ENCODE assay signal across 20 cellular contexts in the genomic region with DNA sequence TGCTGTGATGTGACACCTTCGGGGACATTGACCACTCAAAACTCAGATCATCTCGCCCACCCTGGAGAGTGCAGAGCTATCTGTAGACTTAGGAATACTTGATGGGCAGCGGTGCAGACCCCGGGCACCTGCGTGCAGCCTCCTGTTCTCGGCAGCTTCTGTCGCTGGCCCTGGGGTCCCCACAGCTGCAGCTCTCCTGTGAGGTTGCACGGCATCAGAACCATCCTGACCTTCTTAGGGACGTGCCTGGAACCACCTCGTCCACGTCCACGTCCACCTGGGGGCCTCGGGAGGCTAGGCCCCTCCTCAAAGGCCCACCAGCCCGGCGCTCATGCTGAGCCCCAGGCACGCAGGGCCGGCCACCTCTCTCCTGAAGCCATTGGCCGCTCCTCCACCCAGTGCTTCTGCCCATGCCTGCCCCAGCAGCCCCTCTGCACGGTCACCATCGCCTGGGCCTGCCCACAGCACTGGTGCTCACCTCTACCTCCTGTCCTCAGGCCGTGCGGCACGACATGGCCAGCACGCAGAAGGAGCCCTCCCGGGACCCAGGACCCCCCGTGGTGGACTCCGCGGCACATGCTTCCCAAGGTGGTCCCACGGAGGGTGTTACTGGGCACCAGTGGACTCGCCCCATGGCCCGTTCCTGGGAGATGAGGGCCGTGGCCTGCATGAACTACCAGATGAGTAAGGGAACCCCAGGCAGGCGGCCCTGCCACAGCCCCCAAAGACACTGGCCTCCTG. TPM values are rescaled to one million over a fixed set of nuclear protein-coding genes. Genes with fewer than 3 reads are reported as not detected.
DNase-seq lines count a peak whose midpoint lies in the region; ATAC-seq, FAIRE-seq and TF ChIP-seq lines count a peak whose summit lies in the region.
"Had no signal": no experiment of that assay in that cellular context is flagged by ENCODE, and none has a peak within 500 bp of the region (broad histone marks: within the 10 kb centered on the region; RNA-seq: fewer than 3 reads in every experiment).

No MANE protein-coding gene starts in this region.

- no peak overlapping the region for H2AFZ ChIP-seq in HepG2 (ENCODE audit: low read length)

- peak overlapping the region; percentile 50 for H3K27ac Mint-ChIP-seq in Calu3 (ENCODE audit: unreplicated experiment)
- H3K27ac Mint-ChIP-seq: activated CD4-positive, alpha-beta memory T cell treated with anti-CD3 and anti-CD28 coated beads, Interleukin-2, amount 10 ng/mL, durations not matched to agents 7 days and 5 days; CD4-positive, alpha-beta T cell; type B pancreatic cell had no signal

- no peaks in the 10 kb centered on the region for H3K4me1 Mint-ChIP-seq in Calu3 (ENCODE audit: low read depth, unreplicated experiment)
- H3K4me1 Mint-ChIP-seq: activated CD4-positive, alpha-beta memory T cell treated with anti-CD3 and anti-CD28 coated beads, Interleukin-2, amount 10 ng/mL, durations not matched to agents 7 days and 5 days had no signal

- CTCF ChIA-PET in Calu3 (lab: Charles Lee) (no interaction called here), Panc1 (lab: Charles Lee) (interaction anchor here (0.5 kb wide), 1 partner anchor 89 kb away, joined by 3 read pairs; no protein-coding TSS in a partner anchor), HepG2 (lab: Yijun Ruan, JAX; ENCODE audit: low intra/inter-chr PET ratio, low total read pairs) (no interaction called here)

- no peak overlapping the region for H3K9ac ChIP-seq in HepG2 (ENCODE audit: insufficient read depth, low read depth, low read length)

- intact Hi-C loops in Calu3 (cut with micrococcal nuclease; ENCODE audit: unreplicated experiment) (no loop called here), Panc1 (cut with micrococcal nuclease; ENCODE audit: unreplicated experiment) (no loop called here), HepG2 (cut with micrococcal nuclease; ENCODE audit: unreplicated experiment) (no loop called here), sciatic nerve (cut with DNase I) (no loop called here)

- no peaks in the 10 kb centered on the region for H3K79me2 ChIP-seq in HepG2 (ENCODE audit: insufficient read depth, low read length)

- H3K4me1 ChIP-seq in Panc1 (ENCODE audit: control insufficient read depth, insufficient read depth, low read length) (peaks cover 62% of the 10 kb centered on the region), HepG2 (ENCODE audit: insufficient read depth, low read length) (peaks cover 19% of the 10 kb centered on the region)

- 100% methylated on average over 7 of the region's 33 CpGs for WGBS in HepG2 (ENCODE audit: low lambda C conversion rate)

- in situ Hi-C loops in Panc1 (cut with HindIII; ENCODE audit: low pct_unique_long_range_greater_than_20kb, low sequenced_read_pairs) = no loop called here
- in situ Hi-C loops in HepG2 (cut with HindIII; ENCODE audit: extremely low pct_ligation_motif_present, low pct_unique_long_range_greater_than_20kb) = no loop called here

- DNase-seq in Calu3 = no peak
- no peak for DNase-seq in Panc1 (ENCODE audit: low read depth, low spot score)
- no peak for DNase-seq in HepG2 (ENCODE audit: low spot score)
- DNase-seq in sciatic nerve (ENCODE audit: low spot score) = peak; percentile 62
- DNase-seq in omental fat pad (ENCODE audit: low spot score) = no peak
- no peak for DNase-seq in DMS153 (lab: John Stamatoyannopoulos, UW)
- no peak for DNase-seq in NCI-H345 (lab: John Stamatoyannopoulos, UW)
- DNase-seq: activated CD4-positive, alpha-beta memory T cell treated with anti-CD3 and anti-CD28 coated beads, Interleukin-2, amount 10 ng/mL, durations not matched to agents 7 days and 5 days; activated gamma-delta T cell; activated T-cell treated with anti-CD3 and anti-CD28 coated beads for 4 hours; CD4-positive, alpha-beta T cell; effector memory CD8-positive, alpha-beta T cell; mammary epithelial cell; NCI-H1048; stimulated activated CD8-positive, alpha-beta memory T cell treated with anti-CD3 and anti-CD28 coated beads, Interleukin-4, amount 100 ng/mL, for 48 hours had no signal

- peaks cover 70% of the 10 kb centered on the region for H3K36me3 Mint-ChIP-seq in Calu3 (ENCODE audit: insufficient read depth, unreplicated experiment)
- H3K36me3 Mint-ChIP-seq: type B pancreatic cell had no signal

- H3K27me3 ChIP-seq in Panc1 (ENCODE audit: control insufficient read depth, insufficient read depth, low read length) = no peaks in the 10 kb centered on the region
- H3K27me3 ChIP-seq in HepG2 (ENCODE audit: control insufficient read depth in 1 of 2, insufficient read depth in 2 of 2, low read length in 2 of 2) = no peaks in the 10 kb centered on the region
- H3K27me3 ChIP-seq: body of pancreas, SJCRH30 had no signal

- no peak for FAIRE-seq in HepG2 (lab: Jason Lieb, UNC)
- FAIRE-seq: keratinocyte had no signal

- TF ChIP-seq CTCF in Calu3 (IDR thresholded peaks at IDR 0.05; ENCODE audit: unreplicated experiment) (no peak), Panc1 (IDR thresholded peaks at IDR 0.05) (no peak), HepG2 (CRISPR knock-in tag; IDR thresholded peaks at IDR 0.05) (no peak), omental fat pad (IDR thresholded peaks at IDR 0.05) (no peak)

- H3K4me3 ChIP-seq in Panc1 (ENCODE audit: low read depth in 2 of 2, low read length in 2 of 2) = no peak overlapping the region
- H3K4me3 ChIP-seq in HepG2 (replicated peaks in 1 of 3; ENCODE audit: insufficient read depth in 1 of 3, low read depth in 2 of 3, low read length in 3 of 3) = no peak overlapping the region
- H3K4me3 ChIP-seq: body of pancreas, gastroesophageal sphincter, SJCRH30 had no signal

- no peaks in the 10 kb centered on the region for H4K20me1 ChIP-seq in HepG2 (ENCODE audit: insufficient read depth, low read length)

- H3K9me3 ChIP-seq in Panc1 (ENCODE audit: control insufficient read depth, insufficient read depth, low read depth, low read length) = no peaks in the 10 kb centered on the region
- no peaks in the 10 kb centered on the region for H3K9me3 ChIP-seq in HepG2 (ENCODE audit: low read length)
- H3K9me3 ChIP-seq: body of pancreas, gastroesophageal sphincter, SJCRH30 had no signal

- H3K4me2 ChIP-seq in HepG2 (ENCODE audit: low read depth, low read length) = peak overlapping the region; percentile 95

- TF ChIP-seq RAD21 in HepG2 (CRISPR knock-in tag; IDR thresholded peaks at IDR 0.05) = no peak

- ATAC-seq in Panc1 (no peak), HepG2 (no peak), sciatic nerve (peak; percentile 3), omental fat pad (ENCODE audit: low FRiP score) (no peak)
- ATAC-seq: body of pancreas; effector memory CD8-positive, alpha-beta T cell; gastroesophageal sphincter had no signal

- BruUV-seq in Calu3 (replicated peaks; lab: Mats Ljungman, UMichigan) (no TSS peak), Panc1 (replicated peaks; lab: Mats Ljungman, UMichigan) (no TSS peak), HepG2 (replicated peaks; lab: Mats Ljungman, UMichigan) (no TSS peak)

- TF ChIP-seq EP300 in HepG2 (IDR thresholded peaks at IDR 0.05; ENCODE audit: low read depth in 2 of 2, low read length in 2 of 2) = no peak
- no peak for TF ChIP-seq EP300 in HepG2 (CRISPR knock-in tag; IDR thresholded peaks at IDR 0.05; ENCODE audit: borderline replicate concordance)

- TF ChIP-seq POLR2A in HepG2 (IDR thresholded peaks at IDR 0.05; ENCODE audit: insufficient read depth in 1 of 2, low read depth in 2 of 2, low read length in 2 of 2) = no peak

- H3K27me3 Mint-ChIP-seq in Calu3 (ENCODE audit: unreplicated experiment) = no peaks in the 10 kb centered on the region
- H3K27me3 Mint-ChIP-seq: activated CD4-positive, alpha-beta memory T cell treated with anti-CD3 and anti-CD28 coated beads, Interleukin-2, amount 10 ng/mL, durations not matched to agents 7 days and 5 days; CD4-positive, alpha-beta T cell; effector memory CD8-positive, alpha-beta T cell; type B pancreatic cell had no signal

- H3K27ac ChIP-seq in Panc1 (ENCODE audit: low read length) = peak overlapping the region; percentile 61; the same call in 1 of the 2 replicates
- no peak overlapping the region for H3K27ac ChIP-seq in HepG2 (ENCODE audit: extremely low read length, insufficient read depth, low read length)
- H3K27ac ChIP-seq: body of pancreas, gastroesophageal sphincter, SJCRH30 had no signal

- H3K36me3 ChIP-seq in Panc1 (ENCODE audit: control insufficient read depth, insufficient read depth, low read length) = no peaks in the 10 kb centered on the region
- H3K36me3 ChIP-seq in HepG2 (replicated peaks in 1 of 2; ENCODE audit: control insufficient read depth in 1 of 2, insufficient read depth in 2 of 2, low read length in 2 of 2) = peaks cover 4% of the 10 kb centered on the region in 2 experiments; a peak in 2 of 5 replicates
- H3K36me3 ChIP-seq: SJCRH30 had no signal

- H3K4me3 Mint-ChIP-seq in Calu3 (ENCODE audit: low read depth, unreplicated experiment) = no peak overlapping the region
- H3K4me3 Mint-ChIP-seq: activated CD4-positive, alpha-beta memory T cell treated with anti-CD3 and anti-CD28 coated beads, Interleukin-2, amount 10 ng/mL, durations not matched to agents 7 days and 5 days; CD4-positive, alpha-beta T cell; effector memory CD8-positive, alpha-beta T cell had no signal

- POLR2A ChIA-PET in Panc1 (lab: Charles Lee) = no interaction called here
- POLR2A ChIA-PET in HepG2 (lab: Yijun Ruan, JAX) = interaction anchor here (1.0 kb wide), 1 partner anchor 41 kb away, joined by 3 read pairs; no protein-coding TSS in a partner anchor

- no peaks in the 10 kb centered on the region for H3K9me3 Mint-ChIP-seq in Calu3 (ENCODE audit: low read depth, unreplicated experiment)
- H3K9me3 Mint-ChIP-seq: activated CD4-positive, alpha-beta memory T cell treated with anti-CD3 and anti-CD28 coated beads, Interleukin-2, amount 10 ng/mL, durations not matched to agents 7 days and 5 days; CD4-positive, alpha-beta T cell; effector memory CD8-positive, alpha-beta T cell; type B pancreatic cell had no signal

RNA-seq across cellular contexts. Expression of a gene that starts 2.3 kb away (rescaled TPM):
- total RNA-seq in Calu3 (2022) (0.66 and 0.90 TPM in 2 replicates), Panc1 (2021; ENCODE audit: unreplicated experiment) (2.0 TPM), HepG2 (2016; rRNA removed; fragmentation: Illumina TruSeq; extraction: Trizol) (2.4 and 4.9 TPM in 2 replicates), sciatic nerve (1.5 TPM), omental fat pad (under 1 TPM in 3 of 4 donors, not detected in 1; 0.19 to 0.63 (median 0.25) TPM)
- polyA plus RNA-seq in Panc1 (2012; ENCODE audit: insufficient read length) = 2.1 TPM
- 0.61 and 0.88 TPM in 2 replicates for total RNA-seq in HepG2 (2016; cell fraction: cytosol; rRNA removed; fragmentation: Illumina TruSeq; extraction: Trizol; ENCODE audit: low read depth)
- total RNA-seq in HepG2 (2016; cell fraction: insoluble cytoplasmic fraction; rRNA removed; fragmentation: Illumina TruSeq; extraction: Trizol) = 2.1 and 4.8 TPM in 2 replicates
- 1.1 and 1.8 TPM in 2 replicates for total RNA-seq in HepG2 (2016; cell fraction: membrane; rRNA removed; fragmentation: Illumina TruSeq; extraction: Trizol)
- 3.0 and 3.4 TPM in 2 replicates for total RNA-seq in HepG2 (2016; cell fraction: nucleus; rRNA removed; fragmentation: Illumina TruSeq; extraction: Trizol)
- 1.7 and 2.9 TPM in 2 replicates for polyA plus RNA-seq in HepG2 (2011; rRNA removed)
- polyA plus RNA-seq in HepG2 (2011; cell fraction: cytosol; rRNA removed) = 2.6 and 4.2 TPM in 2 replicates
- 4.0 and 4.2 TPM in 2 replicates for polyA plus RNA-seq in HepG2 (2011; cell fraction: nucleus; rRNA removed)
- 1.7 and 2.2 TPM in 2 replicates for polyA plus RNA-seq in HepG2 (2012)
- polyA plus RNA-seq in HepG2 (2016; cell fraction: cytosol; fragmentation: Illumina TruSeq; extraction: Trizol; ENCODE audit: low read depth) = 0.58 and 0.66 TPM in 2 replicates
- 2.6 and 2.7 TPM in 2 replicates for polyA plus RNA-seq in HepG2 (2016; cell fraction: insoluble cytoplasmic fraction; fragmentation: Illumina TruSeq; extraction: Trizol; ENCODE audit: low read depth)
- 0.93 and 1.1 TPM in 2 replicates for polyA plus RNA-seq in HepG2 (2016; cell fraction: membrane; fragmentation: Illumina TruSeq; extraction: Trizol; ENCODE audit: low read depth)
- 5.9 and 6.7 TPM in 2 replicates for polyA plus RNA-seq in HepG2 (2016; cell fraction: nucleus; fragmentation: Illumina TruSeq; extraction: Trizol; ENCODE audit: insufficient read depth, low read depth)
- polyA minus RNA-seq in HepG2 (2011; rRNA and poly(A)+ RNA removed; ENCODE audit: low replicate concordance) = 3.9 and 5.4 TPM in 2 replicates
- 3.1 and 4.6 TPM in 2 replicates for polyA minus RNA-seq in HepG2 (2011; cell fraction: cytosol; rRNA and poly(A)+ RNA removed)
- polyA minus RNA-seq in HepG2 (2011; cell fraction: nucleus; rRNA and poly(A)+ RNA removed) = 1.0 and 1.7 TPM in 2 replicates
- polyA plus RNA-seq: keratinocyte, mammary epithelial cell had no signal

RNA-seq across cellular contexts. Expression of a gene that starts 7.6 kb away (rescaled TPM):
- total RNA-seq in Calu3 (2022) (117 and 121 TPM in 2 replicates), Panc1 (2021; ENCODE audit: unreplicated experiment) (91.8 TPM), HepG2 (2016; rRNA removed; fragmentation: Illumina TruSeq; extraction: Trizol) (70.1 and 75.1 TPM in 2 replicates), sciatic nerve (54.1 TPM), omental fat pad (100 to 1,000 TPM in 3 of 4 donors, 10 to 100 TPM in 1; 75.7 to 155 (median 111) TPM)
- polyA plus RNA-seq in Panc1 (2012; ENCODE audit: insufficient read length) = 245 TPM
- total RNA-seq in HepG2 (2016; cell fraction: cytosol; rRNA removed; fragmentation: Illumina TruSeq; extraction: Trizol; ENCODE audit: low read depth) = 106 and 145 TPM in 2 replicates
- 72.6 and 72.8 TPM in 2 replicates for total RNA-seq in HepG2 (2016; cell fraction: insoluble cytoplasmic fraction; rRNA removed; fragmentation: Illumina TruSeq; extraction: Trizol)
- total RNA-seq in HepG2 (2016; cell fraction: membrane; rRNA removed; fragmentation: Illumina TruSeq; extraction: Trizol) = 85.6 and 121 TPM in 2 replicates
- total RNA-seq in HepG2 (2016; cell fraction: nucleus; rRNA removed; fragmentation: Illumina TruSeq; extraction: Trizol) = 25.9 and 26.1 TPM in 2 replicates
- polyA plus RNA-seq in HepG2 (2011; rRNA removed) = 65.5 and 65.8 TPM in 2 replicates
- polyA plus RNA-seq in HepG2 (2011; cell fraction: cytosol; rRNA removed) = 61.3 and 112 TPM in 2 replicates
- 121 and 152 TPM in 2 replicates for polyA plus RNA-seq in HepG2 (2011; cell fraction: nucleus; rRNA removed)
- polyA plus RNA-seq in HepG2 (2012) = 40.7 and 43.0 TPM in 2 replicates
- 158 and 183 TPM in 2 replicates for polyA plus RNA-seq in HepG2 (2016; cell fraction: cytosol; fragmentation: Illumina TruSeq; extraction: Trizol; ENCODE audit: low read depth)
- 91.6 and 101 TPM in 2 replicates for polyA plus RNA-seq in HepG2 (2016; cell fraction: insoluble cytoplasmic fraction; fragmentation: Illumina TruSeq; extraction: Trizol; ENCODE audit: low read depth)
- 118 and 119 TPM in 2 replicates for polyA plus RNA-seq in HepG2 (2016; cell fraction: membrane; fragmentation: Illumina TruSeq; extraction: Trizol; ENCODE audit: low read depth)
- polyA plus RNA-seq in HepG2 (2016; cell fraction: nucleus; fragmentation: Illumina TruSeq; extraction: Trizol; ENCODE audit: insufficient read depth, low read depth) = 66.7 and 70.0 TPM in 2 replicates
- 66.6 and 95.2 TPM in 2 replicates for polyA minus RNA-seq in HepG2 (2011; rRNA and poly(A)+ RNA removed; ENCODE audit: low replicate concordance)
- polyA minus RNA-seq in HepG2 (2011; cell fraction: cytosol; rRNA and poly(A)+ RNA removed) = 30.0 and 37.0 TPM in 2 replicates
- polyA minus RNA-seq in HepG2 (2011; cell fraction: nucleus; rRNA and poly(A)+ RNA removed) = 15.3 and 23.3 TPM in 2 replicates

RNA-seq across cellular contexts. Expression of a gene that starts 13.1 kb away (rescaled TPM):
- total RNA-seq in Calu3 (2022) (56.3 and 60.7 TPM in 2 replicates), Panc1 (2021; ENCODE audit: unreplicated experiment) (91.6 TPM), HepG2 (2016; rRNA removed; fragmentation: Illumina TruSeq; extraction: Trizol) (54.6 and 76.7 TPM in 2 replicates), sciatic nerve (15.5 TPM), omental fat pad (10 to 100 TPM; 33.3 to 54.7 (median 41.3) TPM)
- 120 TPM for polyA plus RNA-seq in Panc1 (2012; ENCODE audit: insufficient read length)
- total RNA-seq in HepG2 (2016; cell fraction: cytosol; rRNA removed; fragmentation: Illumina TruSeq; extraction: Trizol; ENCODE audit: low read depth) = 213 and 245 TPM in 2 replicates
- 53.9 and 78.9 TPM in 2 replicates for total RNA-seq in HepG2 (2016; cell fraction: insoluble cytoplasmic fraction; rRNA removed; fragmentation: Illumina TruSeq; extraction: Trizol)
- 142 and 185 TPM in 2 replicates for total RNA-seq in HepG2 (2016; cell fraction: membrane; rRNA removed; fragmentation: Illumina TruSeq; extraction: Trizol)
- 43.6 and 55.4 TPM in 2 replicates for total RNA-seq in HepG2 (2016; cell fraction: nucleus; rRNA removed; fragmentation: Illumina TruSeq; extraction: Trizol)
- 39.6 and 50.7 TPM in 2 replicates for polyA plus RNA-seq in HepG2 (2011; rRNA removed)
- polyA plus RNA-seq in HepG2 (2011; cell fraction: cytosol; rRNA removed) = 28.2 and 61.1 TPM in 2 replicates
- 96.2 and 105 TPM in 2 replicates for polyA plus RNA-seq in HepG2 (2011; cell fraction: nucleus; rRNA removed)
- polyA plus RNA-seq in HepG2 (2012) = 16.1 and 33.3 TPM in 2 replicates
- polyA plus RNA-seq in HepG2 (2016; cell fraction: cytosol; fragmentation: Illumina TruSeq; extraction: Trizol; ENCODE audit: low read depth) = 190 and 204 TPM in 2 replicates
- polyA plus RNA-seq in HepG2 (2016; cell fraction: insoluble cytoplasmic fraction; fragmentation: Illumina TruSeq; extraction: Trizol; ENCODE audit: low read depth) = 37.1 and 43.7 TPM in 2 replicates
- 110 and 119 TPM in 2 replicates for polyA plus RNA-seq in HepG2 (2016; cell fraction: membrane; fragmentation: Illumina TruSeq; extraction: Trizol; ENCODE audit: low read depth)
- polyA plus RNA-seq in HepG2 (2016; cell fraction: nucleus; fragmentation: Illumina TruSeq; extraction: Trizol; ENCODE audit: insufficient read depth, low read depth) = 85.1 and 93.5 TPM in 2 replicates
- polyA minus RNA-seq in HepG2 (2011; rRNA and poly(A)+ RNA removed; ENCODE audit: low replicate concordance) = 21.1 and 22.3 TPM in 2 replicates
- 13.8 and 16.0 TPM in 2 replicates for polyA minus RNA-seq in HepG2 (2011; cell fraction: cytosol; rRNA and poly(A)+ RNA removed)
- 14.9 and 18.2 TPM in 2 replicates for polyA minus RNA-seq in HepG2 (2011; cell fraction: nucleus; rRNA and poly(A)+ RNA removed)

RNA-seq across cellular contexts. Expression of a gene that starts 20.7 kb away (rescaled TPM):
- total RNA-seq in Calu3 (2022) (142 and 162 TPM in 2 replicates), Panc1 (2021; ENCODE audit: unreplicated experiment) (58.9 TPM), HepG2 (2016; rRNA removed; fragmentation: Illumina TruSeq; extraction: Trizol) (10.2 and 28.9 TPM in 2 replicates), sciatic nerve (33.3 TPM), omental fat pad (10 to 100 TPM in 3 of 4 donors, 1 to 10 TPM in 1; 7.0 to 25.1 (median 21.2) TPM)
- polyA plus RNA-seq in Panc1 (2012; ENCODE audit: insufficient read length) = 63.1 TPM
- 8.3 and 8.4 TPM in 2 replicates for total RNA-seq in HepG2 (2016; cell fraction: cytosol; rRNA removed; fragmentation: Illumina TruSeq; extraction: Trizol; ENCODE audit: low read depth)
- total RNA-seq in HepG2 (2016; cell fraction: insoluble cytoplasmic fraction; rRNA removed; fragmentation: Illumina TruSeq; extraction: Trizol) = 10.2 and 31.3 TPM in 2 replicates
- 9.7 and 10.7 TPM in 2 replicates for total RNA-seq in HepG2 (2016; cell fraction: membrane; rRNA removed; fragmentation: Illumina TruSeq; extraction: Trizol)
- total RNA-seq in HepG2 (2016; cell fraction: nucleus; rRNA removed; fragmentation: Illumina TruSeq; extraction: Trizol) = 40.6 and 49.4 TPM in 2 replicates
- polyA plus RNA-seq in HepG2 (2011; rRNA removed) = 11.1 and 14.9 TPM in 2 replicates
- polyA plus RNA-seq in HepG2 (2011; cell fraction: cytosol; rRNA removed) = 3.4 and 7.3 TPM in 2 replicates
- polyA plus RNA-seq in HepG2 (2011; cell fraction: nucleus; rRNA removed) = 165 and 272 TPM in 2 replicates
- polyA plus RNA-seq in HepG2 (2012) = 8.4 and 11.0 TPM in 2 replicates
- 2.6 and 2.7 TPM in 2 replicates for polyA plus RNA-seq in HepG2 (2016; cell fraction: cytosol; fragmentation: Illumina TruSeq; extraction: Trizol; ENCODE audit: low read depth)
- polyA plus RNA-seq in HepG2 (2016; cell fraction: insoluble cytoplasmic fraction; fragmentation: Illumina TruSeq; extraction: Trizol; ENCODE audit: low read depth) = 9.7 and 12.6 TPM in 2 replicates
- 5.3 TPM in 2 replicates for polyA plus RNA-seq in HepG2 (2016; cell fraction: membrane; fragmentation: Illumina TruSeq; extraction: Trizol; ENCODE audit: low read depth)
- 127 and 129 TPM in 2 replicates for polyA plus RNA-seq in HepG2 (2016; cell fraction: nucleus; fragmentation: Illumina TruSeq; extraction: Trizol; ENCODE audit: insufficient read depth, low read depth)
- polyA minus RNA-seq in HepG2 (2011; rRNA and poly(A)+ RNA removed; ENCODE audit: low replicate concordance) = 12.2 and 29.3 TPM in 2 replicates
- 3.2 and 14.2 TPM in 2 replicates for polyA minus RNA-seq in HepG2 (2011; cell fraction: cytosol; rRNA and poly(A)+ RNA removed)
- polyA minus RNA-seq in HepG2 (2011; cell fraction: nucleus; rRNA and poly(A)+ RNA removed) = 15.8 and 22.4 TPM in 2 replicates

RNA-seq across cellular contexts. Expression of a gene that starts 38.6 kb away (rescaled TPM):
- total RNA-seq in Calu3 (2022) (35.6 and 36.5 TPM in 2 replicates), Panc1 (2021; ENCODE audit: unreplicated experiment) (30.7 TPM), HepG2 (2016; rRNA removed; fragmentation: Illumina TruSeq; extraction: Trizol) (8.2 and 11.5 TPM in 2 replicates), sciatic nerve (22.5 TPM), omental fat pad (10 to 100 TPM; 11.6 to 20.6 (median 14.8) TPM)
- 44.4 TPM for polyA plus RNA-seq in Panc1 (2012; ENCODE audit: insufficient read length)
- total RNA-seq in HepG2 (2016; cell fraction: cytosol; rRNA removed; fragmentation: Illumina TruSeq; extraction: Trizol; ENCODE audit: low read depth) = 3.9 TPM in 2 replicates
- 7.7 and 10.5 TPM in 2 replicates for total RNA-seq in HepG2 (2016; cell fraction: insoluble cytoplasmic fraction; rRNA removed; fragmentation: Illumina TruSeq; extraction: Trizol)
- 9.2 and 9.7 TPM in 2 replicates for total RNA-seq in HepG2 (2016; cell fraction: membrane; rRNA removed; fragmentation: Illumina TruSeq; extraction: Trizol)
- total RNA-seq in HepG2 (2016; cell fraction: nucleus; rRNA removed; fragmentation: Illumina TruSeq; extraction: Trizol) = 6.0 and 7.3 TPM in 2 replicates
- polyA plus RNA-seq in HepG2 (2011; rRNA removed) = 7.7 and 10.6 TPM in 2 replicates
- polyA plus RNA-seq in HepG2 (2011; cell fraction: cytosol; rRNA removed) = 6.0 and 10.4 TPM in 2 replicates
- 25.9 TPM in 2 replicates for polyA plus RNA-seq in HepG2 (2011; cell fraction: nucleus; rRNA removed)
- polyA plus RNA-seq in HepG2 (2012) = 7.0 and 9.0 TPM in 2 replicates
- 2.5 and 2.9 TPM in 2 replicates for polyA plus RNA-seq in HepG2 (2016; cell fraction: cytosol; fragmentation: Illumina TruSeq; extraction: Trizol; ENCODE audit: low read depth)
- polyA plus RNA-seq in HepG2 (2016; cell fraction: insoluble cytoplasmic fraction; fragmentation: Illumina TruSeq; extraction: Trizol; ENCODE audit: low read depth) = 8.9 and 11.2 TPM in 2 replicates
- 6.5 and 6.8 TPM in 2 replicates for polyA plus RNA-seq in HepG2 (2016; cell fraction: membrane; fragmentation: Illumina TruSeq; extraction: Trizol; ENCODE audit: low read depth)
- polyA plus RNA-seq in HepG2 (2016; cell fraction: nucleus; fragmentation: Illumina TruSeq; extraction: Trizol; ENCODE audit: insufficient read depth, low read depth) = 20.2 and 22.4 TPM in 2 replicates
- polyA minus RNA-seq in HepG2 (2011; rRNA and poly(A)+ RNA removed; ENCODE audit: low replicate concordance) = 15.3 and 16.9 TPM in 2 replicates
- polyA minus RNA-seq in HepG2 (2011; cell fraction: cytosol; rRNA and poly(A)+ RNA removed) = 5.5 and 7.3 TPM in 2 replicates
- polyA minus RNA-seq in HepG2 (2011; cell fraction: nucleus; rRNA and poly(A)+ RNA removed) = 3.4 and 4.0 TPM in 2 replicates
